9 cellular contexts compared by ENCODE assay signal in genomic region chr17:9004132-9004960, GRCh38. TPM values are rescaled to one million over a fixed set of nuclear protein-coding genes. Genes with fewer than 3 reads are reported as not detected.
DNase-seq lines count a peak whose midpoint lies in the region; ATAC-seq and TF ChIP-seq lines count a peak whose summit lies in the region.
"Had no signal": no experiment of that assay in that cellular context is flagged by ENCODE, and none has a peak within 500 bp of the region (broad histone marks: within the 10 kb centered on the region; RNA-seq: fewer than 3 reads in every experiment).

No MANE protein-coding gene starts in this region.

- H3K9ac ChIP-seq in duodenal mucosa (ENCODE audit: low read depth in 1 of 2, low read length in 2 of 2), result no peak overlapping the region

- peaks cover 13 to 15% of the 10 kb centered on the region in 2 donors for H3K4me1 ChIP-seq in duodenal mucosa (ENCODE audit: control insufficient read depth in 1 of 2, insufficient read depth in 2 of 2, low read length in 2 of 2)
- H3K4me1 ChIP-seq in lower lobe of right lung, result peaks cover 17% of the 10 kb centered on the region
- H3K4me1 ChIP-seq in testis, result no peaks in the 10 kb centered on the region

- WGBS in testis, 2 donors, result 4 to 6% methylated on average over 26 to 51 of the region's 58 CpGs

- no peaks in the 10 kb centered on the region for H3K9me3 Mint-ChIP-seq in activated naive CD8-positive, alpha-beta T cell (ENCODE audit: low read depth)
- H3K9me3 Mint-ChIP-seq in activated naive CD8-positive, alpha-beta T cell treated with anti-CD3 and anti-CD28 coated beads, Interleukin-2, amount 50 U/mL, for 24 hours, result peaks cover 3% of the 10 kb centered on the region

- peaks cover 8% of the 10 kb centered on the region for H3K36me3 Mint-ChIP-seq in activated naive CD8-positive, alpha-beta T cell
- H3K36me3 Mint-ChIP-seq in activated naive CD8-positive, alpha-beta T cell treated with anti-CD3 and anti-CD28 coated beads, Interleukin-2, amount 50 U/mL, for 24 hours (ENCODE audit: low read depth), result no peaks in the 10 kb centered on the region

- peaks cover 35% of the 10 kb centered on the region for H3K27me3 Mint-ChIP-seq in activated naive CD8-positive, alpha-beta T cell
- peaks cover 68% of the 10 kb centered on the region for H3K27me3 Mint-ChIP-seq in activated naive CD8-positive, alpha-beta T cell treated with anti-CD3 and anti-CD28 coated beads, Interleukin-2, amount 50 U/mL, for 24 hours

- no peaks in the 10 kb centered on the region for H3K36me3 ChIP-seq in duodenal mucosa (ENCODE audit: control insufficient read depth in 1 of 2, insufficient read depth in 2 of 2, low read length in 2 of 2)
- H3K36me3 ChIP-seq in lower lobe of right lung, result no peaks in the 10 kb centered on the region
- H3K36me3 ChIP-seq in testis (ENCODE audit: low read depth, missing control alignments), result no peaks in the 10 kb centered on the region

- H3K27me3 ChIP-seq in duodenal mucosa (ENCODE audit: control insufficient read depth in 1 of 2, insufficient read depth in 2 of 2, low read length in 2 of 2), result peaks cover 30 to 39% of the 10 kb centered on the region in 2 donors
- peaks cover 84% of the 10 kb centered on the region for H3K27me3 ChIP-seq in lower lobe of right lung (ENCODE audit: low read depth)
- H3K27me3 ChIP-seq in testis, result no peaks in the 10 kb centered on the region

- H3K4me1 Mint-ChIP-seq in activated naive CD8-positive, alpha-beta T cell (ENCODE audit: low read depth), result peaks cover 5% of the 10 kb centered on the region
- peaks cover 12% of the 10 kb centered on the region for H3K4me1 Mint-ChIP-seq in activated naive CD8-positive, alpha-beta T cell treated with anti-CD3 and anti-CD28 coated beads, Interleukin-2, amount 50 U/mL, for 24 hours

- H3K4me3 Mint-ChIP-seq in activated naive CD8-positive, alpha-beta T cell, result peak overlapping the region; percentile 83
- H3K4me3 Mint-ChIP-seq in activated naive CD8-positive, alpha-beta T cell treated with anti-CD3 and anti-CD28 coated beads, Interleukin-2, amount 50 U/mL, for 24 hours, result no peak overlapping the region

- TF ChIP-seq CTCF in lower lobe of right lung (IDR thresholded peaks at IDR 0.05) (no peak), testis (IDR thresholded peaks at IDR 0.05) (no peak)

- intact Hi-C loops in lower lobe of right lung (cut with DNase I) (no loop called here), testis (cut with DNase I; ENCODE audit: low total_unique reads) (no loop called here)

- no peak overlapping the region for H3K27ac ChIP-seq in duodenal mucosa (ENCODE audit: low read depth, low read length)
- H3K27ac ChIP-seq in lower lobe of right lung, result no peak overlapping the region
- H3K27ac ChIP-seq in testis, result no peak overlapping the region

- H3K4me3 ChIP-seq in duodenal mucosa (ENCODE audit: low read depth in 1 of 2, low read length in 2 of 2) (peak overlapping the region; percentile 29 to 51), lower lobe of right lung (peak overlapping the region; percentile 23), testis (peak overlapping the region; percentile 18 to 29)

- no peak for DNase-seq in activated naive CD8-positive, alpha-beta T cell treated with anti-CD3 and anti-CD28 coated beads, Interleukin-2, amount 50 U/mL, for 24 hours
- no peak for DNase-seq in lower lobe of right lung
- no peak for DNase-seq in testis
- DNase-seq in NCI-H1436 (lab: John Stamatoyannopoulos, UW), result no peak
- DNase-seq in NCI-H1048 (lab: John Stamatoyannopoulos, UW), result no peak
- DNase-seq: central memory CD4-positive, alpha-beta T cell had no signal

- H3K9me3 ChIP-seq in duodenal mucosa (ENCODE audit: control insufficient read depth in 1 of 2, low read length in 2 of 2), result no peaks in the 10 kb centered on the region
- no peaks in the 10 kb centered on the region for H3K9me3 ChIP-seq in lower lobe of right lung
- no peaks in the 10 kb centered on the region for H3K9me3 ChIP-seq in testis

- no peak overlapping the region for H3K27ac Mint-ChIP-seq in activated naive CD8-positive, alpha-beta T cell
- H3K27ac Mint-ChIP-seq in activated naive CD8-positive, alpha-beta T cell treated with anti-CD3 and anti-CD28 coated beads, Interleukin-2, amount 50 U/mL, for 24 hours, result no peak overlapping the region

- no peak for TF ChIP-seq POLR2A in testis (IDR thresholded peaks at IDR 0.05)

- no peak for ATAC-seq in activated naive CD8-positive, alpha-beta T cell treated with anti-CD3 and anti-CD28 coated beads, Interleukin-2, amount 50 U/mL, for 24 hours
- ATAC-seq in lower lobe of right lung (peak in 1 of 2 donors; percentile 32), HG02884 (IDR thresholded peaks at IDR 0.05; ENCODE audit: unreplicated experiment) (no peak)

RNA-seq across cellular contexts. Expression of gene NTN1, which starts 17.0 kb away (rescaled TPM):
- total RNA-seq in lower lobe of right lung (7.8 TPM), testis (1 to 10 TPM; 7.6 to 8.8 TPM)
- polyA plus RNA-seq in testis (ENCODE audit: insufficient read depth, low read depth, low replicate concordance), result 4.8 TPM

RNA-seq across cellular contexts. Expression of gene PIK3R5, which starts 38.8 kb away (rescaled TPM):
- total RNA-seq in lower lobe of right lung, result 44.0 TPM
- total RNA-seq in testis, result 10 to 100 TPM in 1 of 2 donors, 1 to 10 TPM in 1; 7.4 to 14.0 TPM
- polyA plus RNA-seq in testis (ENCODE audit: insufficient read depth, low read depth, low replicate concordance), result 6.1 TPM
